ENCODE assay signal across 20 cellular contexts in the genomic region with DNA sequence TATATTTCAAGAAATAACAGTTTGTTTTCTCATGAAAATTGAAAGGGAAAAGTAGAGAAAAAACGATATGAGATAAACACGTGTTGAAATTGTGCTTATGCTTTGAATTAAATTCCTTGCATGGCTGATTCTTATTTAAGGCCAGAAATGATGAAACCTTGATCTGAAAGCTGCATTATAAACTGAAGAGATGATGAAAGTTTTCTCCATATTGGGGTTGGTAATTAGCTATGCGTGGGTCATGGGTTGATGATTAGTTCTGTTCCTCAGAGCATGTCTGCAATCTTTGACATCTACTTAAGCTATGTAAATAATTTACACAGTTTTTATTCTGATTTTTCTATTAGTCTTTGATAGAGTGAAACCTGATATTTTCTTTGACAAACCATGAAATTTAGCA.
"Had no signal": no experiment of that assay in that cellular context is flagged by ENCODE, and none has a peak within 500 bp of the region (broad histone marks: within the 10 kb centered on the region; RNA-seq: fewer than 3 reads in every experiment).

No MANE protein-coding gene starts in this region.

- H3K36me3 ChIP-seq: heart left ventricle, neural progenitor cell, thoracic aorta, upper lobe of right lung had no signal

- DNase-seq: activated CD4-positive, alpha-beta memory T cell treated with anti-CD3 and anti-CD28 coated beads for 36 hours; activated CD4-positive, alpha-beta T cell treated with anti-CD3 and anti-CD28 coated beads for 1 hour; activated CD8-positive, alpha-beta memory T cell treated with anti-CD3 and anti-CD28 coated beads, Interleukin-2, amount 10 ng/mL, durations not matched to agents 7 days and 5 days; activated naive CD4-positive, alpha-beta T cell treated with anti-CD3 and anti-CD28 coated beads, Interleukin-2, amount 10 ng/mL, durations not matched to agents 7 days and 5 days; activated T-cell treated with anti-CD3 and anti-CD28 coated beads, Interleukin-2, amount 50 U/mL, for 24 hours; central memory CD4-positive, alpha-beta T cell; effector CD8-positive, alpha-beta T cell; erythroblast; heart left ventricle; naive B cell; psoas muscle; stimulated activated CD4-positive, alpha-beta T cell treated with anti-CD3 and anti-CD28 coated beads, Interleukin-1b, Interleukin-23, amount 100 ng/mL, for 48 hours; T-helper 1 cell; upper lobe of right lung had no signal

- H3K4me3 Mint-ChIP-seq: activated CD4-positive, alpha-beta memory T cell treated with anti-CD3 and anti-CD28 coated beads for 36 hours; activated CD8-positive, alpha-beta memory T cell treated with anti-CD3 and anti-CD28 coated beads, Interleukin-2, amount 10 ng/mL, durations not matched to agents 7 days and 5 days; activated naive CD4-positive, alpha-beta T cell treated with anti-CD3 and anti-CD28 coated beads, Interleukin-2, amount 10 ng/mL, durations not matched to agents 7 days and 5 days; activated T-cell treated with anti-CD3 and anti-CD28 coated beads, Interleukin-2, amount 50 U/mL, for 24 hours; naive B cell; neural progenitor cell had no signal

- H3K27ac Mint-ChIP-seq: activated CD4-positive, alpha-beta memory T cell treated with anti-CD3 and anti-CD28 coated beads for 36 hours; activated CD8-positive, alpha-beta memory T cell treated with anti-CD3 and anti-CD28 coated beads, Interleukin-2, amount 10 ng/mL, durations not matched to agents 7 days and 5 days; activated naive CD4-positive, alpha-beta T cell treated with anti-CD3 and anti-CD28 coated beads, Interleukin-2, amount 10 ng/mL, durations not matched to agents 7 days and 5 days; activated T-cell treated with anti-CD3 and anti-CD28 coated beads, Interleukin-2, amount 50 U/mL, for 24 hours; neural progenitor cell had no signal

- H3K4me3 ChIP-seq: coronary artery, heart left ventricle, lung, neural progenitor cell, psoas muscle, thoracic aorta, upper lobe of right lung had no signal

- H3K4me1 ChIP-seq: psoas muscle, upper lobe of right lung had no signal

- H3K9ac ChIP-seq: neural progenitor cell had no signal

- H3K36me3 Mint-ChIP-seq: activated CD4-positive, alpha-beta memory T cell treated with anti-CD3 and anti-CD28 coated beads for 36 hours; activated CD8-positive, alpha-beta memory T cell treated with anti-CD3 and anti-CD28 coated beads, Interleukin-2, amount 10 ng/mL, durations not matched to agents 7 days and 5 days; activated naive CD4-positive, alpha-beta T cell treated with anti-CD3 and anti-CD28 coated beads, Interleukin-2, amount 10 ng/mL, durations not matched to agents 7 days and 5 days; naive B cell; neural progenitor cell had no signal

- H3K27ac ChIP-seq: coronary artery, heart left ventricle, neural progenitor cell, psoas muscle, thoracic aorta, upper lobe of right lung, VCaP had no signal

- H3K27me3 ChIP-seq: heart left ventricle, neural progenitor cell, upper lobe of right lung had no signal

- ATAC-seq: activated CD8-positive, alpha-beta memory T cell treated with anti-CD3 and anti-CD28 coated beads, Interleukin-2, amount 10 ng/mL, durations not matched to agents 7 days and 5 days; heart left ventricle; psoas muscle; sciatic nerve; upper lobe of right lung had no signal

- H3K9me3 ChIP-seq: heart left ventricle, psoas muscle, thoracic aorta, upper lobe of right lung had no signal

- H3K4me2 ChIP-seq: neural progenitor cell had no signal

- H3K9me3 Mint-ChIP-seq: activated CD4-positive, alpha-beta memory T cell treated with anti-CD3 and anti-CD28 coated beads for 36 hours; activated naive CD4-positive, alpha-beta T cell treated with anti-CD3 and anti-CD28 coated beads, Interleukin-2, amount 10 ng/mL, durations not matched to agents 7 days and 5 days; activated T-cell treated with anti-CD3 and anti-CD28 coated beads, Interleukin-2, amount 50 U/mL, for 24 hours; naive B cell; neural progenitor cell had no signal

- H3K4me1 Mint-ChIP-seq: activated CD8-positive, alpha-beta memory T cell treated with anti-CD3 and anti-CD28 coated beads, Interleukin-2, amount 10 ng/mL, durations not matched to agents 7 days and 5 days; activated naive CD4-positive, alpha-beta T cell treated with anti-CD3 and anti-CD28 coated beads, Interleukin-2, amount 10 ng/mL, durations not matched to agents 7 days and 5 days; neural progenitor cell had no signal

- H2AFZ ChIP-seq: neural progenitor cell had no signal
